ENCODE assay signal across 2 cellular contexts in the genomic region with DNA sequence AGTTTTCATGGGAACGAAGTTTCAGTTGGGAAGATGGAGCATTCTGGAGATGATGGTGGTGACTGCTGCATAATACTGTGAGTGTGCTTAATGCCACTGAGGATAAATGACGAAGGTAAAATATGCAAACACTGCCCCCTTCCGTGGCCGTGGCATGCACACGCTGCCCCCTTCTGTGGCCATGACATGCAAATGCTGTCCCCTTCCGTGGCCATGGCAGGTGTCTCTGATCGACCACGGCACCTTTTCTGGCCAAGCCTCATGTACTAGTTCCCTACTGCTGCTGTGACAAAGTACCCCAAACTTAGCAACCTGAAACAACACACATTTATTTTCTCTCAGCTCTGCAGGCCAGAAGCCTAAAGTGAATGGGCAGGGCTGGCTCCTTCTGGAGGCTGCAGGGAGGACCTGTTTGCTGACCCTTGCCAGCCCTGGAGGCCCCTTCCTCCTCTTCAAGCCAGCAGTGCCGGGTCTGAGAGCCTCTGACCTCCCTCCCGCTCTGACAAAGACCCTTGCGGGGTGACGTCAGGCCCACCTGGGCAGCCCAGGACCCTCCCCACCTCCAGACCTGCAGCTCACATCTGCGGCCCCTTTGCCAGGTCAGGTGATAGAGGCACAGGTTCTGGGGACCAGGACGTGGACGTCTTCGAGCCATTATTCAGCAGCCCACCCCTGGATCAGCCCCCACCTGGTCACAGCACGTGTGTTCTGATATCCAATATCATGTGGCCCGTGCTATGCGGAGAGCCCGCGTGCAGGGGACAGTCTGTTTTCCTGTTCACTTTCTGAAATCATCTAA.
TF ChIP-seq lines count a peak whose summit lies in the region.

No MANE protein-coding gene starts in this region.

TF ChIP-seq in Ishikawa, 13 proteins besides CTCF, POLR2A, EP300 and RAD21 (continued from another document):
- TF ChIP-seq, protein P1, sequence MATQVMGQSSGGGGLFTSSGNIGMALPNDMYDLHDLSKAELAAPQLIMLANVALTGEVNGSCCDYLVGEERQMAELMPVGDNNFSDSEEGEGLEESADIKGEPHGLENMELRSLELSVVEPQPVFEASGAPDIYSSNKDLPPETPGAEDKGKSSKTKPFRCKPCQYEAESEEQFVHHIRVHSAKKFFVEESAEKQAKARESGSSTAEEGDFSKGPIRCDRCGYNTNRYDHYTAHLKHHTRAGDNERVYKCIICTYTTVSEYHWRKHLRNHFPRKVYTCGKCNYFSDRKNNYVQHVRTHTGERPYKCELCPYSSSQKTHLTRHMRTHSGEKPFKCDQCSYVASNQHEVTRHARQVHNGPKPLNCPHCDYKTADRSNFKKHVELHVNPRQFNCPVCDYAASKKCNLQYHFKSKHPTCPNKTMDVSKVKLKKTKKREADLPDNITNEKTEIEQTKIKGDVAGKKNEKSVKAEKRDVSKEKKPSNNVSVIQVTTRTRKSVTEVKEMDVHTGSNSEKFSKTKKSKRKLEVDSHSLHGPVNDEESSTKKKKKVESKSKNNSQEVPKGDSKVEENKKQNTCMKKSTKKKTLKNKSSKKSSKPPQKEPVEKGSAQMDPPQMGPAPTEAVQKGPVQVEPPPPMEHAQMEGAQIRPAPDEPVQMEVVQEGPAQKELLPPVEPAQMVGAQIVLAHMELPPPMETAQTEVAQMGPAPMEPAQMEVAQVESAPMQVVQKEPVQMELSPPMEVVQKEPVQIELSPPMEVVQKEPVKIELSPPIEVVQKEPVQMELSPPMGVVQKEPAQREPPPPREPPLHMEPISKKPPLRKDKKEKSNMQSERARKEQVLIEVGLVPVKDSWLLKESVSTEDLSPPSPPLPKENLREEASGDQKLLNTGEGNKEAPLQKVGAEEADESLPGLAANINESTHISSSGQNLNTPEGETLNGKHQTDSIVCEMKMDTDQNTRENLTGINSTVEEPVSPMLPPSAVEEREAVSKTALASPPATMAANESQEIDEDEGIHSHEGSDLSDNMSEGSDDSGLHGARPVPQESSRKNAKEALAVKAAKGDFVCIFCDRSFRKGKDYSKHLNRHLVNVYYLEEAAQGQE (IDR thresholded peaks at IDR 0.05; ENCODE audit: low read depth), result no peak

TF ChIP-seq in SK-N-SH treated with all-trans-retinoic acid at 6 μM for 48 hours, 23 proteins besides CTCF, POLR2A, EP300 and RAD21 (continued from another document):
- TF ChIP-seq, protein P2, sequence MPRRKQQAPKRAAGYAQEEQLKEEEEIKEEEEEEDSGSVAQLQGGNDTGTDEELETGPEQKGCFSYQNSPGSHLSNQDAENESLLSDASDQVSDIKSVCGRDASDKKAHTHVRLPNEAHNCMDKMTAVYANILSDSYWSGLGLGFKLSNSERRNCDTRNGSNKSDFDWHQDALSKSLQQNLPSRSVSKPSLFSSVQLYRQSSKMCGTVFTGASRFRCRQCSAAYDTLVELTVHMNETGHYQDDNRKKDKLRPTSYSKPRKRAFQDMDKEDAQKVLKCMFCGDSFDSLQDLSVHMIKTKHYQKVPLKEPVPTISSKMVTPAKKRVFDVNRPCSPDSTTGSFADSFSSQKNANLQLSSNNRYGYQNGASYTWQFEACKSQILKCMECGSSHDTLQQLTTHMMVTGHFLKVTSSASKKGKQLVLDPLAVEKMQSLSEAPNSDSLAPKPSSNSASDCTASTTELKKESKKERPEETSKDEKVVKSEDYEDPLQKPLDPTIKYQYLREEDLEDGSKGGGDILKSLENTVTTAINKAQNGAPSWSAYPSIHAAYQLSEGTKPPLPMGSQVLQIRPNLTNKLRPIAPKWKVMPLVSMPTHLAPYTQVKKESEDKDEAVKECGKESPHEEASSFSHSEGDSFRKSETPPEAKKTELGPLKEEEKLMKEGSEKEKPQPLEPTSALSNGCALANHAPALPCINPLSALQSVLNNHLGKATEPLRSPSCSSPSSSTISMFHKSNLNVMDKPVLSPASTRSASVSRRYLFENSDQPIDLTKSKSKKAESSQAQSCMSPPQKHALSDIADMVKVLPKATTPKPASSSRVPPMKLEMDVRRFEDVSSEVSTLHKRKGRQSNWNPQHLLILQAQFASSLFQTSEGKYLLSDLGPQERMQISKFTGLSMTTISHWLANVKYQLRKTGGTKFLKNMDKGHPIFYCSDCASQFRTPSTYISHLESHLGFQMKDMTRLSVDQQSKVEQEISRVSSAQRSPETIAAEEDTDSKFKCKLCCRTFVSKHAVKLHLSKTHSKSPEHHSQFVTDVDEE (CRISPR knock-in tag; IDR thresholded peaks at IDR 0.05), result no peak
- TF ChIP-seq OSR1 (CRISPR knock-in tag; IDR thresholded peaks at IDR 0.05) (no peak), ARNTL (CRISPR knock-in tag; IDR thresholded peaks at IDR 0.05; ENCODE audit: borderline replicate concordance, low read depth) (no peak), ZFP3 (CRISPR knock-in tag; IDR thresholded peaks at IDR 0.05) (no peak), ZNF8 (CRISPR knock-in tag; IDR thresholded peaks at IDR 0.05) (no peak), ZNF565 (CRISPR knock-in tag; conservative IDR thresholded peaks at IDR 0.05; ENCODE audit: low read depth) (no peak), ZC3H10 (CRISPR knock-in tag; IDR thresholded peaks at IDR 0.05) (no peak), TCF4 (CRISPR knock-in tag; IDR thresholded peaks at IDR 0.05; ENCODE audit: borderline replicate concordance) (no peak), TOX (CRISPR knock-in tag; IDR thresholded peaks at IDR 0.05; ENCODE audit: borderline replicate concordance) (no peak), CSDC2 (CRISPR knock-in tag; IDR thresholded peaks at IDR 0.05) (no peak), GLIS3 (CRISPR knock-in tag; IDR thresholded peaks at IDR 0.05) (no peak)
- TF ChIP-seq, protein P3, sequence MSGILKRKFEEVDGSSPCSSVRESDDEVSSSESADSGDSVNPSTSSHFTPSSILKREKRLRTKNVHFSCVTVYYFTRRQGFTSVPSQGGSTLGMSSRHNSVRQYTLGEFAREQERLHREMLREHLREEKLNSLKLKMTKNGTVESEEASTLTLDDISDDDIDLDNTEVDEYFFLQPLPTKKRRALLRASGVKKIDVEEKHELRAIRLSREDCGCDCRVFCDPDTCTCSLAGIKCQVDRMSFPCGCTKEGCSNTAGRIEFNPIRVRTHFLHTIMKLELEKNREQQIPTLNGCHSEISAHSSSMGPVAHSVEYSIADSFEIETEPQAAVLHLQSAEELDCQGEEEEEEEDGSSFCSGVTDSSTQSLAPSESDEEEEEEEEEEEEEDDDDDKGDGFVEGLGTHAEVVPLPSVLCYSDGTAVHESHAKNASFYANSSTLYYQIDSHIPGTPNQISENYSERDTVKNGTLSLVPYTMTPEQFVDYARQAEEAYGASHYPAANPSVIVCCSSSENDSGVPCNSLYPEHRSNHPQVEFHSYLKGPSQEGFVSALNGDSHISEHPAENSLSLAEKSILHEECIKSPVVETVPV (CRISPR knock-in tag; IDR thresholded peaks at IDR 0.05), result no peak
